8 cellular contexts compared by ENCODE assay signal in the genomic region with DNA sequence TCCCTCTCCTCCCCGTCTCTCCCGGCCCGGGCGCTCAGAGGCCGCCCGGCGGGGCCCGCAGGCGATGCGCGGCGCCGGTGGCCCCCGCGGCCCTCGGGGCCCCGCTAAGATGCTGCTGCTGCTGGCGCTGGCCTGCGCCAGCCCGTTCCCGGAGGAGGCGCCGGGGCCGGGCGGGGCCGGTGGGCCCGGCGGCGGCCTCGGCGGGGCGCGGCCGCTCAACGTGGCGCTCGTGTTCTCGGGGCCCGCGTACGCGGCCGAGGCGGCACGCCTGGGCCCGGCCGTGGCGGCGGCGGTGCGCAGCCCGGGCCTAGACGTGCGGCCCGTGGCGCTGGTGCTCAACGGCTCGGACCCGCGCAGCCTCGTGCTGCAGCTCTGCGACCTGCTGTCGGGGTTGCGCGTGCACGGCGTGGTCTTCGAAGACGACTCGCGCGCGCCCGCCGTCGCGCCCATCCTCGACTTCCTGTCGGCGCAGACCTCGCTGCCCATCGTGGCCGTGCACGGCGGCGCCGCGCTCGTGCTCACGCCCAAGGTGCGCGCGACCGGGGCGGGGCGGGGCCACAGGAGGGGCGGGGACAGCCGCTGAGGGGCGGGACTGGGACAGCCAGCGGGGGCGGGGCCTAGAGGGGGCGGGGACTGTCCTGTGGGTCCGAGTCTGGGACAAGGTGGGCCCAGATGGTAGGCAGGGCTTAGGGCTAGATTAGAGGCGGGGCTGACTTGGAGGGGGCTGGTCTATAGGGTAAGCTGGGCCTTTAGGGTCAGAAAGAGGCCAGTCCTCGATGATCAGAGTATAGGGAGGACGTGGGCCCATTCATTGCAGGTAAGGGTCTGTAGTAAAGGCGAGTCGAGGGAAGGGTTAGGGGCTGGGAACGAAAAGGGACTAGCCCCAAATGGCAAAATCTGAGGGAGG. TPM values are rescaled to one million over a fixed set of nuclear protein-coding genes. Genes with fewer than 3 reads are reported as not detected.
DNase-seq lines count a peak whose midpoint lies in the region; ATAC-seq, FAIRE-seq and TF ChIP-seq lines count a peak whose summit lies in the region.

No MANE protein-coding gene starts in this region.

- H3K9me3 Mint-ChIP-seq in activated naive CD4-positive, alpha-beta T cell treated with anti-CD3 and anti-CD28 coated beads, Interleukin-2, amount 50 U/mL, for 24 hours: no peaks in the 10 kb centered on the region

- H3K27ac ChIP-seq in A549 (peak overlapping the region; percentile 95 to 97), heart left ventricle (peak overlapping the region in 5 of 12 donors; percentile 8 to 54 (median 30))

- peak overlapping the region; percentile 86 for H3K4me3 Mint-ChIP-seq in activated naive CD4-positive, alpha-beta T cell treated with anti-CD3 and anti-CD28 coated beads, Interleukin-2, amount 50 U/mL, for 24 hours

- H3K4me3 ChIP-seq in A549 (peak overlapping the region; percentile 70), heart left ventricle (peak overlapping the region in 11 of 12 donors; percentile 8 to 56 (median 40))
- H3K4me3 ChIP-seq in Jurkat, Clone E6-1 (ENCODE audit: low read length): peak overlapping the region; percentile 51

- H3K9me3 ChIP-seq in A549 (no peaks in the 10 kb centered on the region), heart left ventricle (no peaks in the 10 kb centered on the region)

- peaks cover 24 to 56% (median 40%) of the 10 kb centered on the region in 9 donors for H3K27me3 ChIP-seq in heart left ventricle

- CTCF ChIA-PET in A549 (lab: Yijun Ruan, JAX): interaction anchor here (1.8 kb wide), 1 partner anchor 47 kb away, joined by 7 read pairs; a partner anchor contains a TSS

- TF ChIP-seq POLR2A in A549 (IDR thresholded peaks at IDR 0.05; ENCODE audit: low read length) (peak; percentile 95), heart left ventricle (IDR thresholded peaks at IDR 0.05) (no peak)

- TF ChIP-seq EP300 in A549 (IDR thresholded peaks at IDR 0.05): no peak

- FAIRE-seq in A549 (lab: Jason Lieb, UNC): peak; percentile 36

- peaks cover 55% of the 10 kb centered on the region for H3K4me1 ChIP-seq in A549
- peaks cover 0 to 37% (median 11%) of the 10 kb centered on the region in 12 donors for H3K4me1 ChIP-seq in heart left ventricle

- peaks cover 18% of the 10 kb centered on the region for H3K27me3 Mint-ChIP-seq in activated naive CD4-positive, alpha-beta T cell treated with anti-CD3 and anti-CD28 coated beads, Interleukin-2, amount 50 U/mL, for 24 hours

- H3K36me3 Mint-ChIP-seq in activated naive CD4-positive, alpha-beta T cell treated with anti-CD3 and anti-CD28 coated beads, Interleukin-2, amount 50 U/mL, for 24 hours: no peaks in the 10 kb centered on the region

- H3K27ac Mint-ChIP-seq in activated naive CD4-positive, alpha-beta T cell treated with anti-CD3 and anti-CD28 coated beads, Interleukin-2, amount 50 U/mL, for 24 hours: peak overlapping the region; percentile 73

- 9% methylated on average over 17 of the region's 109 CpGs for whole genome bisulfite sequencing in A549 (ENCODE audit: missing lambda C conversion rate)
- 6 to 20% (median 11%) methylated on average over 31 to 109 of the region's 109 CpGs for WGBS in heart left ventricle, 4 donors

- no peak for TF ChIP-seq RAD21 in A549 (conservative IDR thresholded peaks at IDR 0.05 in 1 of 2, IDR thresholded peaks at IDR 0.05 in 1 of 2)

- intact Hi-C loops in heart left ventricle (cut with DNase I): loop anchor here in 1 of 10 donors (10.0 kb wide), 1 partner anchor 186 kb away; no protein-coding TSS in a partner anchor
- intact Hi-C loops in sciatic nerve (cut with DNase I): loop anchor here (10.0 kb wide), 1 partner anchor 186 kb away; no protein-coding TSS in a partner anchor

- peak overlapping the region; percentile 97 for H3K4me2 ChIP-seq in A549

- POLR2A ChIA-PET in A549 (lab: Yijun Ruan, JAX): interaction anchor here (0.5 to 1.5 kb wide), 9 partner anchors 7 to 195 kb away, joined by 3 to 8 read pairs (median 4); a partner anchor contains a TSS

- DNase-seq in A549 (ENCODE audit: low read depth in 1 of 2, low spot score in 1 of 2): peak; percentile 92 to 99
- peak; percentile 73 for DNase-seq in Jurkat, Clone E6-1 (ENCODE audit: low read depth, low spot score)
- peak; percentile 64 to 92 (median 79) for DNase-seq in heart left ventricle
- peak; percentile 85 for DNase-seq in sciatic nerve (ENCODE audit: low spot score)
- no peak for DNase-seq in cerebellar nuclear complex (lab: John Stamatoyannopoulos, UW)

- ATAC-seq in A549 (peak; percentile 51 to 77), GM18861 (IDR thresholded peaks at IDR 0.05; ENCODE audit: unreplicated experiment) (peak; percentile 69), SK-N-SH treated with all-trans-retinoic acid at 6 μM for 48 hours (peak; percentile 47), heart left ventricle (peak; percentile 11 to 77 (median 66)), sciatic nerve (peak; percentile 58)

- H3K36me3 ChIP-seq in heart left ventricle: no peaks in the 10 kb centered on the region

- no peak for TF ChIP-seq CTCF in A549 (IDR thresholded peaks at IDR 0.05)
- no peak for TF ChIP-seq CTCF in heart left ventricle (IDR thresholded peaks at IDR 0.05)

- H3K4me1 Mint-ChIP-seq in activated naive CD4-positive, alpha-beta T cell treated with anti-CD3 and anti-CD28 coated beads, Interleukin-2, amount 50 U/mL, for 24 hours: peaks cover 46% of the 10 kb centered on the region

TF ChIP-seq in A549, 52 proteins besides CTCF, POLR2A, EP300 and RAD21 (continues in another document):
- peak; percentile 73; the same call in 1 of the 2 replicates for TF ChIP-seq MYC (IDR thresholded peaks at IDR 0.05; ENCODE audit: borderline replicate concordance, low read length)
- no peak; the same call in 1 of the 2 replicates for TF ChIP-seq NPAS2 (CRISPR knock-in tag; IDR thresholded peaks at IDR 0.05; ENCODE audit: borderline replicate concordance)
- TF ChIP-seq ZC3H11A (IDR thresholded peaks at IDR 0.05): no peak

RNA-seq across cellular contexts. Expression of a gene that starts 5.1 kb away (rescaled TPM):
- polyA plus RNA-seq in A549 (2011; rRNA removed) (2.6 and 3.4 TPM in 2 replicates), A549 (2017; fragmentation: RNase III; extraction: RNeasy Plus Mini Kit Qiagen cat#74134 plus additional on column Dnase treatment) (5.8 to 6.8 TPM (median 6.3 TPM) in 3 replicates), heart left ventricle (under 1 TPM; 0.15 to 0.25 TPM)
- 4.9 and 6.7 TPM in 2 replicates for polyA plus RNA-seq in A549 (2012; cell fraction: cytosol; rRNA removed)
- 17.0 and 20.5 TPM in 2 replicates for polyA plus RNA-seq in A549 (2012; cell fraction: nucleus; rRNA removed)
- polyA minus RNA-seq in A549 (2011; rRNA and poly(A)+ RNA removed): 5.4 and 8.1 TPM in 2 replicates
- polyA plus RNA-seq in Jurkat, Clone E6-1 (2012; ENCODE audit: insufficient read depth, insufficient read length): 0.50 TPM
- total RNA-seq in heart left ventricle (1 to 10 TPM in 1 of 9 donors, under 1 TPM in 8; 0.14 to 1.6 (median 0.19) TPM), sciatic nerve (1.1 TPM)

RNA-seq across cellular contexts. Expression of a gene that starts 7.2 kb away (rescaled TPM):
- polyA plus RNA-seq in A549 (2011; rRNA removed) (200 and 270 TPM in 2 replicates), A549 (2017; fragmentation: RNase III; extraction: RNeasy Plus Mini Kit Qiagen cat#74134 plus additional on column Dnase treatment) (280 to 318 TPM (median 302 TPM) in 3 replicates), heart left ventricle (100 to 1,000 TPM in 1 of 2 donors, 10 to 100 TPM in 1; 60.0 to 113 TPM)
- 203 and 269 TPM in 2 replicates for polyA plus RNA-seq in A549 (2012; cell fraction: cytosol; rRNA removed)
- polyA plus RNA-seq in A549 (2012; cell fraction: nucleus; rRNA removed): 238 and 248 TPM in 2 replicates
- polyA minus RNA-seq in A549 (2011; rRNA and poly(A)+ RNA removed): 222 and 240 TPM in 2 replicates
- 72.4 TPM for polyA plus RNA-seq in Jurkat, Clone E6-1 (2012; ENCODE audit: insufficient read depth, insufficient read length)
- total RNA-seq in heart left ventricle (100 to 1,000 TPM in 1 of 9 donors, 10 to 100 TPM in 8; 64.5 to 109 (median 79.1) TPM), sciatic nerve (104 TPM)

RNA-seq across cellular contexts. Expression of a gene that starts 34.4 kb away (rescaled TPM):
- polyA plus RNA-seq in A549 (2011; rRNA removed): 2.3 and 2.9 TPM in 2 replicates
- 4.2 and 4.7 TPM in 2 replicates for polyA plus RNA-seq in A549 (2012; cell fraction: cytosol; rRNA removed)
- polyA plus RNA-seq in A549 (2012; cell fraction: nucleus; rRNA removed): 2.8 and 4.1 TPM in 2 replicates
- 2.5 to 4.4 TPM (median 2.9 TPM) in 3 replicates for polyA plus RNA-seq in A549 (2017; fragmentation: RNase III; extraction: RNeasy Plus Mini Kit Qiagen cat#74134 plus additional on column Dnase treatment)
- 4.4 and 4.7 TPM in 2 replicates for polyA minus RNA-seq in A549 (2011; rRNA and poly(A)+ RNA removed)
- 1.2 TPM for polyA plus RNA-seq in Jurkat, Clone E6-1 (2012; ENCODE audit: insufficient read depth, insufficient read length)
- total RNA-seq in heart left ventricle: not detected
- not detected for polyA plus RNA-seq in heart left ventricle
- not detected for total RNA-seq in sciatic nerve

RNA-seq across cellular contexts. Expression of a gene that starts 34.8 kb away (rescaled TPM):
- 7.4 and 7.6 TPM in 2 replicates for polyA plus RNA-seq in A549 (2011; rRNA removed)
- polyA plus RNA-seq in A549 (2012; cell fraction: cytosol; rRNA removed): 10.5 and 14.5 TPM in 2 replicates
- 33.4 and 45.5 TPM in 2 replicates for polyA plus RNA-seq in A549 (2012; cell fraction: nucleus; rRNA removed)
- 6.3 to 7.0 TPM (median 6.4 TPM) in 3 replicates for polyA plus RNA-seq in A549 (2017; fragmentation: RNase III; extraction: RNeasy Plus Mini Kit Qiagen cat#74134 plus additional on column Dnase treatment)
- polyA minus RNA-seq in A549 (2011; rRNA and poly(A)+ RNA removed): 9.5 and 15.0 TPM in 2 replicates
- 23.6 TPM for polyA plus RNA-seq in Jurkat, Clone E6-1 (2012; ENCODE audit: insufficient read depth, insufficient read length)
- 10 to 100 TPM; 28.3 to 96.1 (median 66.2) TPM for total RNA-seq in heart left ventricle
- 10 to 100 TPM; 12.9 to 41.0 TPM for polyA plus RNA-seq in heart left ventricle
- 11.2 TPM for total RNA-seq in sciatic nerve

RNA-seq across cellular contexts. Expression of a gene that starts 47.2 kb away (rescaled TPM):
- polyA plus RNA-seq in A549 (2011; rRNA removed) (40.0 and 48.1 TPM in 2 replicates), A549 (2017; fragmentation: RNase III; extraction: RNeasy Plus Mini Kit Qiagen cat#74134 plus additional on column Dnase treatment) (82.1 to 87.0 TPM (median 84.2 TPM) in 3 replicates), heart left ventricle (10 to 100 TPM in 1 of 2 donors, 1 to 10 TPM in 1; 5.1 to 35.4 TPM)
- polyA plus RNA-seq in A549 (2012; cell fraction: cytosol; rRNA removed): 64.4 and 73.9 TPM in 2 replicates
- polyA plus RNA-seq in A549 (2012; cell fraction: nucleus; rRNA removed): 93.3 and 105 TPM in 2 replicates
- 28.1 and 30.0 TPM in 2 replicates for polyA minus RNA-seq in A549 (2011; rRNA and poly(A)+ RNA removed)
- 46.8 TPM for polyA plus RNA-seq in Jurkat, Clone E6-1 (2012; ENCODE audit: insufficient read depth, insufficient read length)
- total RNA-seq in heart left ventricle (10 to 100 TPM; 13.9 to 24.7 (median 19.0) TPM), sciatic nerve (23.4 TPM)

Comparison
In these comparisons a context has a peak if more than half of its experiments do, and no peak if none do; other contexts are left out.
1. DNase-seq: peak in A549 (2 of 2), Jurkat, Clone E6-1 (single experiment), heart left ventricle (5 of 5) and sciatic nerve (single experiment); none in cerebellar nuclear complex (0 of 2).
2. Peak in every context shown above with its lines, with median percentiles within 50 percentile points of each other: ATAC-seq and H3K4me3 ChIP-seq.